ENCODE assay signal across 1 cellular context in genomic region chr4:169327951-169328350, GRCh38.
TF ChIP-seq lines count a peak whose summit lies in the region.

No MANE protein-coding gene starts in this region.

TF ChIP-seq in liver, 16 proteins besides CTCF, POLR2A, EP300 and RAD21 (continued from another document):
- TF ChIP-seq ZBTB33 (IDR thresholded peaks at IDR 0.05) (peak; percentile 76), HNF4A (conservative IDR thresholded peaks at IDR 0.05) (peak; percentile 100)
